31 cellular contexts compared by ENCODE assay signal in genomic region chr2:18057657-18058056, GRCh38.
"Had no signal": no experiment of that assay in that cellular context is flagged by ENCODE, and none has a peak within 500 bp of the region (broad histone marks: within the 10 kb centered on the region; RNA-seq: fewer than 3 reads in every experiment).

No MANE protein-coding gene starts in this region.

- ATAC-seq: naive thymus-derived CD8-positive, alpha-beta T cell; natural killer cell treated with Interleukin-12 subunit alpha and Interleukin-12 subunit beta and Interleukin-15 and Interleukin-18, amount 100 ng/mL, for 72 hours; pancreas; right cardiac atrium; right lobe of liver; stimulated activated memory B cell treated with anti-CD40 and anti-IgM and Interleukin-4, amounts not matched to agents 10 μg/mL and 1 μg/mL and 100 μg/mL, for 72 hours; stimulated activated naive CD8-positive, alpha-beta T cell treated with anti-CD3 and anti-CD28 coated beads, Interleukin-15, amount 100 ng/mL, for 72 hours; stimulated activated naive CD8-positive, alpha-beta T cell treated with anti-CD3 and anti-CD28 coated beads, Interleukin-15, Interleukin-2, amounts not matched to agents 100 U/mL and 50 U/mL, for 24 hours; upper lobe of right lung had no signal

- H3K36me3 ChIP-seq: neutrophil, pancreas, prostate gland, right lobe of liver, spleen, suprapubic skin, tibial artery, transverse colon, upper lobe of right lung, uterus had no signal

- H3K27ac ChIP-seq: neutrophil, pancreas, prostate gland, right lobe of liver, skin epidermis, spleen, suprapubic skin, testis, tibial artery, transverse colon, upper lobe of right lung, uterus had no signal

- H3K9me3 Mint-ChIP-seq: nephron progenitor cell; stimulated activated memory B cell treated with anti-CD40 and anti-IgM and Interleukin-4, amounts not matched to agents 10 μg/mL and 1 μg/mL and 100 μg/mL, for 72 hours; stimulated activated naive CD8-positive, alpha-beta T cell treated with anti-CD3 and anti-CD28 coated beads, Interleukin-15, amount 100 ng/mL, for 72 hours; type B pancreatic cell had no signal

- H3K27me3 ChIP-seq: neutrophil, pancreas, right lobe of liver, spleen, suprapubic skin, testis, tibial artery, transverse colon, upper lobe of right lung, uterus had no signal

- H3K36me3 Mint-ChIP-seq: naive thymus-derived CD8-positive, alpha-beta T cell; natural killer cell treated with Interleukin-12 subunit alpha and Interleukin-12 subunit beta and Interleukin-15 and Interleukin-18, amount 100 ng/mL, for 72 hours; stimulated activated memory B cell treated with anti-CD40 and anti-IgM and Interleukin-4, amounts not matched to agents 10 μg/mL and 1 μg/mL and 100 μg/mL, for 72 hours; type B pancreatic cell had no signal

- H3K4me1 Mint-ChIP-seq: naive thymus-derived CD8-positive, alpha-beta T cell; nephron progenitor cell; neural crest cell; stimulated activated memory B cell treated with anti-CD40 and anti-IgM and Interleukin-4, amounts not matched to agents 10 μg/mL and 1 μg/mL and 100 μg/mL, for 72 hours; stimulated activated naive CD8-positive, alpha-beta T cell treated with anti-CD3 and anti-CD28 coated beads, Interleukin-15, amount 100 ng/mL, for 72 hours had no signal

- DNase-seq: naive thymus-derived CD8-positive, alpha-beta T cell; nephron progenitor cell; nucleus accumbens; pancreas; retina; right cardiac atrium; right lobe of liver; spleen; stimulated activated CD4-positive, alpha-beta T cell treated with anti-CD3 and anti-CD28 coated beads, Interleukin-12 subunit alpha, Interleukin-12 subunit beta, amount 100 ng/mL, for 4 hours; stimulated activated CD4-positive, alpha-beta T cell treated with anti-CD3 and anti-CD28 coated beads, Interleukin-1b, Interleukin-23, amount 100 ng/mL, for 48 hours; stimulated activated CD4-positive, alpha-beta T cell treated with anti-CD3 and anti-CD28 coated beads, Interleukin-4, amount 100 ng/mL, for 1 hour; stimulated activated CD4-positive, alpha-beta T cell treated with anti-CD3 and anti-CD28 coated beads, Interleukin-4, amount 100 ng/mL, for 4 hours; stimulated activated CD8-positive, alpha-beta memory T cell treated with anti-CD3 and anti-CD28 coated beads, Interleukin-4, amount 100 ng/mL, for 48 hours; stimulated activated naive CD4-positive, alpha-beta T cell; stimulated activated naive CD8-positive, alpha-beta T cell treated with anti-CD3 and anti-CD28 coated beads, Interleukin-15, amount 100 ng/mL, for 72 hours; stimulated activated naive CD8-positive, alpha-beta T cell treated with anti-CD3 and anti-CD28 coated beads, Interleukin-15, Interleukin-2, amounts not matched to agents 100 U/mL and 50 U/mL, for 24 hours; substantia nigra; testis; tibial artery; transverse colon; upper lobe of right lung; uterus had no signal

- H3K4me1 ChIP-seq: pancreas, prostate gland, right lobe of liver, spleen, suprapubic skin, testis, tibial artery, transverse colon, upper lobe of right lung, uterus had no signal

- H3K4me2 ChIP-seq: smooth muscle cell had no signal

- H3K4me3 Mint-ChIP-seq: naive thymus-derived CD8-positive, alpha-beta T cell; natural killer cell treated with Interleukin-12 subunit alpha and Interleukin-12 subunit beta and Interleukin-15 and Interleukin-18, amount 100 ng/mL, for 72 hours; nephron progenitor cell; neural crest cell; stimulated activated memory B cell treated with anti-CD40 and anti-IgM and Interleukin-4, amounts not matched to agents 10 μg/mL and 1 μg/mL and 100 μg/mL, for 72 hours; stimulated activated naive CD8-positive, alpha-beta T cell treated with anti-CD3 and anti-CD28 coated beads, Interleukin-15, amount 100 ng/mL, for 72 hours; type B pancreatic cell had no signal

- H3K9me3 ChIP-seq: neutrophil, pancreas, prostate gland, right lobe of liver, spleen, suprapubic skin, testis, tibial artery, transverse colon, upper lobe of right lung, uterus had no signal

- H3K27ac Mint-ChIP-seq: naive thymus-derived CD8-positive, alpha-beta T cell; natural killer cell treated with Interleukin-12 subunit alpha and Interleukin-12 subunit beta and Interleukin-15 and Interleukin-18, amount 100 ng/mL, for 72 hours; nephron progenitor cell; stimulated activated memory B cell treated with anti-CD40 and anti-IgM and Interleukin-4, amounts not matched to agents 10 μg/mL and 1 μg/mL and 100 μg/mL, for 72 hours; stimulated activated naive CD8-positive, alpha-beta T cell treated with anti-CD3 and anti-CD28 coated beads, Interleukin-15, amount 100 ng/mL, for 72 hours; type B pancreatic cell had no signal

- H3K4me3 ChIP-seq: pancreas, prostate gland, right lobe of liver, skin epidermis, smooth muscle cell, spleen, suprapubic skin, testis, tibial artery, transverse colon, upper lobe of right lung, uterus had no signal

- H3K27me3 Mint-ChIP-seq: natural killer cell treated with Interleukin-12 subunit alpha and Interleukin-12 subunit beta and Interleukin-15 and Interleukin-18, amount 100 ng/mL, for 72 hours; stimulated activated memory B cell treated with anti-CD40 and anti-IgM and Interleukin-4, amounts not matched to agents 10 μg/mL and 1 μg/mL and 100 μg/mL, for 72 hours; stimulated activated naive CD8-positive, alpha-beta T cell treated with anti-CD3 and anti-CD28 coated beads, Interleukin-15, amount 100 ng/mL, for 72 hours had no signal
